In the genomic region with DNA sequence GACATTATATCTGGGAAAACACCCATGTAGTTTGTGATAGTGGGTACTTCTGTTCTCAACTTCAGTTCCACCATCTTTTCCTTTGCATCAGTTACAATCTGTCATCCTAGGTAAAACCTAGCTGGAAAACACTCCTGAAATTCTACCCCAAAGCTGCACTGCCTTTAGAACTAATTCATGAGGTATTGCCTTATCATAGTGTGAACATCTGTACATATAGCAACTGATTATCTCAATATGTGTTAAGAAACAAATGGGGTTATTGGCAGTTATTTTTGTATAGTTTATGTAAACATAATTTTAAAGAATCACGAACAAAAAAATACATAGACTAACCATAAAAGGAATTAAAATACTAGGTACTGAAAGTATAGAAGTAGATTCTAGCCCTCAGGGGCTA, we compare ENCODE assay signal across 28 cellular contexts. TPM values are rescaled to one million over a fixed set of nuclear protein-coding genes. Genes with fewer than 3 reads are reported as not detected.
DNase-seq lines count a peak whose midpoint lies in the region; ATAC-seq, FAIRE-seq and TF ChIP-seq lines count a peak whose summit lies in the region.
"Had no signal": no experiment of that assay in that cellular context is flagged by ENCODE, and none has a peak within 500 bp of the region (broad histone marks: within the 10 kb centered on the region; RNA-seq: fewer than 3 reads in every experiment).

No MANE protein-coding gene starts in this region.

- H4K20me1 ChIP-seq in Loucy (ENCODE audit: insufficient read depth, low read length, poor library complexity, severe bottlenecking), result no peaks in the 10 kb centered on the region
- H4K20me1 ChIP-seq: BLaER1 treated with 17β-estradiol and CSF1 and Interleukin-3, amounts not matched to agents 10 nM and 100 nM had no signal

- DNase-seq in D721Med (ENCODE audit: insufficient read length, low spot score), result no peak
- DNase-seq in SK-N-MC (ENCODE audit: low read depth, low spot score), result no peak
- peak; percentile 36 to 60 for DNase-seq in erythroblast (lab: John Stamatoyannopoulos, UW)
- DNase-seq in natural killer cell treated with Interleukin-12 subunit alpha and Interleukin-12 subunit beta and Interleukin-15 and Interleukin-18, amount 100 ng/mL, for 72 hours (ENCODE audit: low spot score), result no peak
- DNase-seq: AML-193; Caco-2; Calu3; CD4-positive, alpha-beta T cell; CD8-positive, alpha-beta T cell; DMS 273 treated with DMSO at 0.1 percent for 48 hours; DMS153; DMS53; DMS79; DND-41; EL; GDM1 had no signal

- no peak for ATAC-seq in natural killer cell treated with Interleukin-12 subunit alpha and Interleukin-12 subunit beta and Interleukin-15 and Interleukin-18, amount 100 ng/mL, for 72 hours
- ATAC-seq in HG02642 (IDR thresholded peaks at IDR 0.05; ENCODE audit: poor library complexity, unreplicated experiment), result no peak
- ATAC-seq in GM18861 (IDR thresholded peaks at IDR 0.05; ENCODE audit: unreplicated experiment), result no peak
- ATAC-seq: A549; CD8-positive, alpha-beta T cell; GM12878 had no signal

- no peaks in the 10 kb centered on the region for H3K27me3 Mint-ChIP-seq in natural killer cell treated with Interleukin-12 subunit alpha and Interleukin-12 subunit beta and Interleukin-15 and Interleukin-18, amount 100 ng/mL, for 72 hours
- H3K27me3 Mint-ChIP-seq: CD4-positive, alpha-beta T cell had no signal

- H3K36me3 Mint-ChIP-seq in natural killer cell treated with Interleukin-12 subunit alpha and Interleukin-12 subunit beta and Interleukin-15 and Interleukin-18, amount 100 ng/mL, for 72 hours, result no peaks in the 10 kb centered on the region
- H3K36me3 Mint-ChIP-seq: CD8-positive, alpha-beta T cell had no signal

- H3K27ac ChIP-seq in SK-N-MC, result peak overlapping the region; percentile 60; the same call in 1 of the 2 replicates
- H3K27ac ChIP-seq: 22Rv1; A549; BLaER1 treated with 17β-estradiol and CSF1 and Interleukin-3, amounts not matched to agents 10 nM and 100 nM; C4-2B had no signal

- TF ChIP-seq POLR2A in erythroblast (IDR thresholded peaks at IDR 0.05; ENCODE audit: low read length), result no peak

- H3K79me2 ChIP-seq in Loucy (ENCODE audit: insufficient read depth, low read length), result no peaks in the 10 kb centered on the region

- H3K27me3 ChIP-seq in Loucy (ENCODE audit: insufficient read depth, low read length, poor library complexity, severe bottlenecking), result no peaks in the 10 kb centered on the region
- H3K27me3 ChIP-seq: BLaER1 treated with 17β-estradiol and CSF1 and Interleukin-3, amounts not matched to agents 10 nM and 100 nM had no signal

- H3K9me3 ChIP-seq in Loucy (ENCODE audit: insufficient read depth, low read depth, low read length) (no peaks in the 10 kb centered on the region), SK-N-MC (ENCODE audit: low read depth, low read length) (no peaks in the 10 kb centered on the region)
- H3K9me3 ChIP-seq: A549; BLaER1 treated with 17β-estradiol and CSF1 and Interleukin-3, amounts not matched to agents 10 nM and 100 nM; Caco-2 had no signal

- H3K4me1 ChIP-seq in Loucy (ENCODE audit: insufficient read depth, low read length, poor library complexity, severe bottlenecking), result peaks cover 41% of the 10 kb centered on the region
- H3K4me1 ChIP-seq: Caco-2 had no signal

- TF ChIP-seq CTCF in D721Med (IDR thresholded peaks at IDR 0.05; ENCODE audit: insufficient read depth, missing control alignments) (no peak), Loucy (conservative IDR thresholded peaks at IDR 0.05; ENCODE audit: low read length) (no peak)

- peak; percentile 92 for FAIRE-seq in D721Med (lab: Jason Lieb, UNC)
- FAIRE-seq: A549, GM12878, GM12892, GM18507, GM19239 had no signal

- no peak overlapping the region for H3K4me3 ChIP-seq in Loucy (ENCODE audit: low read length, poor library complexity, severe bottlenecking)
- H3K4me3 ChIP-seq in SK-N-MC, result no peak overlapping the region
- H3K4me3 ChIP-seq: A549; BLaER1 treated with 17β-estradiol and CSF1 and Interleukin-3, amounts not matched to agents 10 nM and 100 nM; GM12878 had no signal

- no peaks in the 10 kb centered on the region for H3K9me3 Mint-ChIP-seq in natural killer cell treated with Interleukin-12 subunit alpha and Interleukin-12 subunit beta and Interleukin-15 and Interleukin-18, amount 100 ng/mL, for 72 hours
- H3K9me3 Mint-ChIP-seq: CD4-positive, alpha-beta T cell; CD8-positive, alpha-beta T cell had no signal

- no peak overlapping the region for H3K27ac Mint-ChIP-seq in natural killer cell treated with Interleukin-12 subunit alpha and Interleukin-12 subunit beta and Interleukin-15 and Interleukin-18, amount 100 ng/mL, for 72 hours
- H3K27ac Mint-ChIP-seq: B cell; CD4-positive, alpha-beta T cell; CD8-positive, alpha-beta T cell had no signal

- H3K36me3 ChIP-seq in Loucy (ENCODE audit: insufficient read depth, low read length) (no peaks in the 10 kb centered on the region), SK-N-MC (ENCODE audit: insufficient read depth, low read length) (no peaks in the 10 kb centered on the region)
- H3K36me3 ChIP-seq: BLaER1 treated with 17β-estradiol and CSF1 and Interleukin-3, amounts not matched to agents 10 nM and 100 nM had no signal

- no peaks in the 10 kb centered on the region for H3K9me2 ChIP-seq in Loucy (replicated peaks; ENCODE audit: low read depth, low read length)

- no peaks in the 10 kb centered on the region for H3K4me1 Mint-ChIP-seq in natural killer cell treated with Interleukin-12 subunit alpha and Interleukin-12 subunit beta and Interleukin-15 and Interleukin-18, amount 100 ng/mL, for 72 hours (ENCODE audit: low read depth in 2 of 2)
- H3K4me1 Mint-ChIP-seq: B cell had no signal

- peak overlapping the region; percentile 43; the same call in 1 of the 2 replicates for H2AFZ ChIP-seq in Loucy (ENCODE audit: low read length)

- H3K4me3 Mint-ChIP-seq in natural killer cell treated with Interleukin-12 subunit alpha and Interleukin-12 subunit beta and Interleukin-15 and Interleukin-18, amount 100 ng/mL, for 72 hours, result no peak overlapping the region
- H3K4me3 Mint-ChIP-seq: B cell; CD4-positive, alpha-beta T cell; CD8-positive, alpha-beta T cell had no signal

- no peak overlapping the region for H3K9ac ChIP-seq in Loucy (ENCODE audit: low read depth, low read length, poor library complexity, severe bottlenecking)
- H3K9ac ChIP-seq in SK-N-MC (ENCODE audit: insufficient read length), result no peak overlapping the region
- H3K9ac ChIP-seq: BLaER1 treated with 17β-estradiol and CSF1 and Interleukin-3, amounts not matched to agents 10 nM and 100 nM had no signal

- H3F3A ChIP-seq in Loucy (ENCODE audit: low read depth), result no peaks in the 10 kb centered on the region

- H3K4me2 ChIP-seq in Loucy (ENCODE audit: low read depth, low read length, poor library complexity, severe bottlenecking), result no peak overlapping the region
- H3K4me2 ChIP-seq: A549; BLaER1 treated with 17β-estradiol and CSF1 and Interleukin-3, amounts not matched to agents 10 nM and 100 nM had no signal

RNA-seq across cellular contexts. Expression of gene NEK7, which starts 6.4 kb away (rescaled TPM):
- total RNA-seq in natural killer cell treated with Interleukin-12 subunit alpha and Interleukin-12 subunit beta and Interleukin-15 and Interleukin-18, amount 100 ng/mL, for 72 hours, result 100 to 1,000 TPM in 1 of 2 donors, 10 to 100 TPM in 1; 80.0 to 108 TPM

Comparison
In these comparisons a context has a peak if more than half of its experiments do, and no peak if none do; other contexts are left out.
1. DNase-seq: peak in erythroblast (2 of 2); none in D721Med (single experiment), SK-N-MC (single experiment) and natural killer cell treated with Interleukin-12 subunit alpha and Interleukin-12 subunit beta and Interleukin-15 and Interleukin-18, amount 100 ng/mL, for 72 hours (single experiment).